25 cellular contexts compared by ENCODE assay signal in the genomic region with DNA sequence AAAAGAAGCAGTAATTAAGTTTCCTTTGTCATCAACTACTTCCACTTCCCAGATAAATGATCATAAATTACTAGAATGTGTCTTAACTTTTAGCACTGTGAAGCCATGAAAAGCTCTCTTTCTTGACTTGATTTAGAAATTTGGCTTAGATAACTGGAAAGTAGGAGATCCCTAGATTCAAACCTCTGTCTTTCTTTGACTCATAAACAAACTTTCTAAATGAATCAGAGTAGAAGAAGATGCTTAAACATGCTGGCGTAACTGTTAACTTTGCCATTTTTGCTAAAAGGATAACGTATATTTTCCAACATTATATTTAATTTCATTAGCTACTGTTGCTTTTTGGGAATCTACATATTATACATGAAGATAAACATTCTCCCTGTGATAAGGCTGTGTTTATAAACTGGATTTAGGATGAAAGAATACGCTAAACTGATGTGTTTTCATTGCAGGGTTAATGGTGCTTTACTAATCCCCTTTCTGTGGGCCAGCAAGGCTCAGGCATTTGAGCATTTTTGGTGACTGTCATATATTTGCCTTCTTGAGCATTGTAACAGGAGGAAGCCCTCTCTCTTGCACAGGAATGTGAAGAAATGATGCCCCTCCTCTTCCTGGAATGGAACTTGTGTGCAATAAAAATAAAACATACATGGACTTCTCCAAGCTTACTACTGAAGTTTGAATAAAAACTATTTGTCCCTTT.
DNase-seq lines count a peak whose midpoint lies in the region; ATAC-seq and TF ChIP-seq lines count a peak whose summit lies in the region.
"Had no signal": no experiment of that assay in that cellular context is flagged by ENCODE, and none has a peak within 500 bp of the region (broad histone marks: within the 10 kb centered on the region; RNA-seq: fewer than 3 reads in every experiment).

No MANE protein-coding gene starts in this region.

- intact Hi-C loops in heart right ventricle (cut with DNase I) (no loop called here), prostate gland (cut with DNase I) (no loop called here)

- H3K27me3 ChIP-seq in heart right ventricle (no peaks in the 10 kb centered on the region), prostate gland (replicated peaks; ENCODE audit: insufficient read depth) (no peaks in the 10 kb centered on the region)
- H3K27me3 ChIP-seq: cardiac muscle cell, right lobe of liver, upper lobe of left lung had no signal

- H3K9me3 ChIP-seq in heart right ventricle, result no peaks in the 10 kb centered on the region
- H3K9me3 ChIP-seq in prostate gland, result no peaks in the 10 kb centered on the region
- H3K9me3 ChIP-seq: A549, right lobe of liver, upper lobe of left lung had no signal

- H3K4me3 ChIP-seq in GM12865 (ENCODE audit: low read depth, low read length) (no peak overlapping the region), fibroblast of villous mesenchyme (ENCODE audit: low read depth, low read length) (no peak overlapping the region), heart right ventricle (no peak overlapping the region), prostate gland (no peak overlapping the region)
- H3K4me3 ChIP-seq: A549, cardiac muscle cell, right lobe of liver, upper lobe of left lung had no signal

- WGBS in heart right ventricle, 2 donors, result 82 to 91% methylated on average over 3 of the region's 3 CpGs
- WGBS in prostate gland, result 98% methylated on average over 3 of the region's 3 CpGs

- peak; percentile 66 for ATAC-seq in HG02973 (IDR thresholded peaks at IDR 0.05; ENCODE audit: unreplicated experiment)
- ATAC-seq in heart right ventricle, result no peak
- ATAC-seq: A549, right lobe of liver, Right ventricle myocardium inferior had no signal

- H3K4me1 ChIP-seq in heart right ventricle (peaks cover 0 to 15% (median 0%) of the 10 kb centered on the region in 9 donors), prostate gland (replicated peaks) (no peaks in the 10 kb centered on the region)
- H3K4me1 ChIP-seq: A549, right lobe of liver had no signal

- H3K36me3 ChIP-seq in heart right ventricle (no peaks in the 10 kb centered on the region), prostate gland (no peaks in the 10 kb centered on the region)
- H3K36me3 ChIP-seq: cardiac muscle cell, right lobe of liver, upper lobe of left lung had no signal

- H3K27ac ChIP-seq in heart right ventricle (no peak overlapping the region), prostate gland (no peak overlapping the region)
- H3K27ac ChIP-seq: A549, cardiac muscle cell, right lobe of liver, upper lobe of left lung had no signal

- DNase-seq in GM12865 (ENCODE audit: low read depth) (peak; percentile 22), GM20000 (ENCODE audit: low spot score) (peak; percentile 32), fibroblast of villous mesenchyme (ENCODE audit: low read depth) (peak; percentile 5), heart right ventricle (no peak), prostate gland (ENCODE audit: low spot score) (no peak)
- DNase-seq in central memory CD4-positive, alpha-beta T cell, result no peak
- no peak for DNase-seq in stimulated activated CD8-positive, alpha-beta memory T cell treated with anti-CD3 and anti-CD28 coated beads, Interleukin-4, amount 100 ng/mL, for 48 hours
- DNase-seq: activated CD4-positive, alpha-beta memory T cell treated with anti-CD3 and anti-CD28 coated beads, Interleukin-2, amount 10 ng/mL, durations not matched to agents 7 days and 5 days; activated gamma-delta T cell treated with Interleukin-2 at 50 U/mL for 16 hours; amniotic stem cell; dermis blood vessel endothelial cell; DMS79 treated with DMSO at 0.1 percent for 48 hours; GOT3; mesenchymal stem cell; NCI-H1092 treated with DMSO at 0.1 percent for 48 hours; NCI-H2029; NCI-H345; occipital lobe; right lobe of liver; stimulated activated CD4-positive, alpha-beta T cell treated with anti-CD3 and anti-CD28 coated beads, Interleukin-15, amount 100 ng/mL, for 24 hours; upper lobe of left lung had no signal

- TF ChIP-seq CTCF in GM12865 (IDR thresholded peaks at IDR 0.05; ENCODE audit: insufficient read depth, low read depth, low read length, missing control alignments) (no peak), GM20000 (IDR thresholded peaks at IDR 0.05; ENCODE audit: extremely low read depth, missing control alignments) (no peak), fibroblast of villous mesenchyme (IDR thresholded peaks at IDR 0.05; ENCODE audit: insufficient read depth, low read depth, low read length) (no peak), heart right ventricle (IDR thresholded peaks at IDR 0.05) (no peak), prostate gland (IDR thresholded peaks at IDR 0.05) (no peak)

- no peak for TF ChIP-seq POLR2A in prostate gland (IDR thresholded peaks at IDR 0.05)

Comparison
In these comparisons a context has a peak if more than half of its experiments do, and no peak if none do; other contexts are left out.
1. DNase-seq: peak in GM12865 (single experiment), GM20000 (single experiment) and fibroblast of villous mesenchyme (single experiment); none in central memory CD4-positive, alpha-beta T cell (single experiment), stimulated activated CD8-positive, alpha-beta memory T cell treated with anti-CD3 and anti-CD28 coated beads, Interleukin-4, amount 100 ng/mL, for 48 hours (single experiment), heart right ventricle (0 of 2) and prostate gland (single experiment).